In genomic region chr16:8866118-8866883, GRCh38 we compare ENCODE assay signal across 1 cellular context.
TF ChIP-seq lines count a peak whose summit lies in the region.

No MANE protein-coding gene starts in this region.

TF ChIP-seq in HepG2, 621 proteins besides CTCF, POLR2A, EP300 and RAD21 (continued from another document and continues in another):
- TF ChIP-seq ZNF788 (CRISPR knock-in tag; IDR thresholded peaks at IDR 0.05; ENCODE audit: borderline replicate concordance) (peak; percentile 79; the same call in 1 of the 2 replicates), ZFP36L2 (CRISPR knock-in tag; IDR thresholded peaks at IDR 0.05) (no peak), SMAD9 (CRISPR knock-in tag; IDR thresholded peaks at IDR 0.05) (no peak), ZNF782 (CRISPR knock-in tag; IDR thresholded peaks at IDR 0.05; ENCODE audit: borderline replicate concordance) (peak; percentile 81), ARNTL (CRISPR knock-in tag; IDR thresholded peaks at IDR 0.05) (peak; percentile 93; the same call in 1 of the 2 replicates), NCOR1 (IDR thresholded peaks at IDR 0.05; ENCODE audit: borderline replicate concordance, low read length) (no peak), ARID2 (CRISPR knock-in tag; IDR thresholded peaks at IDR 0.05; ENCODE audit: borderline replicate concordance) (no peak), ZNF710 (CRISPR knock-in tag; IDR thresholded peaks at IDR 0.05; ENCODE audit: borderline replicate concordance) (peak; percentile 64; the same call in 1 of the 2 replicates), HDAC1 (CRISPR knock-in tag; IDR thresholded peaks at IDR 0.05) (peak; percentile 95), ZBTB20 (CRISPR knock-in tag; IDR thresholded peaks at IDR 0.05; ENCODE audit: borderline replicate concordance, low read depth) (no peak), PAF1 (CRISPR knock-in tag; IDR thresholded peaks at IDR 0.05) (no peak), ZNF562 (CRISPR knock-in tag; IDR thresholded peaks at IDR 0.05; ENCODE audit: borderline replicate concordance) (no peak), ATF4 (CRISPR knock-in tag; IDR thresholded peaks at IDR 0.05) (no peak), ZEB1 (IDR thresholded peaks at IDR 0.05; ENCODE audit: insufficient replicate concordance, low read depth) (no peak), ZIK1 (CRISPR knock-in tag; IDR thresholded peaks at IDR 0.05; ENCODE audit: borderline replicate concordance, low read depth) (peak; percentile 64; the same call in 1 of the 2 replicates), ZNF800 (CRISPR knock-in tag; IDR thresholded peaks at IDR 0.05) (no peak; the same call in 1 of the 2 replicates), SOX5 (CRISPR knock-in tag; IDR thresholded peaks at IDR 0.05; ENCODE audit: borderline replicate concordance) (peak; percentile 76; the same call in 1 of the 2 replicates), ZNF678 (CRISPR knock-in tag; IDR thresholded peaks at IDR 0.05) (no peak), TRIM24 (CRISPR knock-in tag; IDR thresholded peaks at IDR 0.05) (0 out of 2 replicates have a peak, but pooled peaks have one; percentile 27), NFE2 (CRISPR knock-in tag; IDR thresholded peaks at IDR 0.05) (0 out of 2 replicates have a peak, but pooled peaks have one; percentile 23), ZNF317 (CRISPR knock-in tag; IDR thresholded peaks at IDR 0.05) (no peak), SNAPC4 (CRISPR knock-in tag; IDR thresholded peaks at IDR 0.05) (no peak; the same call in 1 of the 2 replicates), SMAD3 (CRISPR knock-in tag; IDR thresholded peaks at IDR 0.05) (no peak; the same call in 1 of the 2 replicates), ZBTB43 (CRISPR knock-in tag; conservative IDR thresholded peaks at IDR 0.05) (0 out of 2 replicates have a peak, but pooled peaks have one; percentile 5), XBP1 (CRISPR knock-in tag; IDR thresholded peaks at IDR 0.05) (no peak), ZNF616 (CRISPR knock-in tag; IDR thresholded peaks at IDR 0.05; ENCODE audit: low read depth) (no peak; the same call in 1 of the 2 replicates), ZNF747 (CRISPR knock-in tag; IDR thresholded peaks at IDR 0.05; ENCODE audit: borderline replicate concordance) (peak; percentile 70; the same call in 1 of the 2 replicates), MBNL3 (CRISPR knock-in tag; conservative IDR thresholded peaks at IDR 0.05) (no peak), NPAS2 (CRISPR knock-in tag; IDR thresholded peaks at IDR 0.05; ENCODE audit: borderline replicate concordance) (no peak), SIN3A (IDR thresholded peaks at IDR 0.05; ENCODE audit: borderline replicate concordance, low read depth, low read length) (peak; percentile 89; the same call in 1 of the 2 replicates), CREM (IDR thresholded peaks at IDR 0.05) (peak; percentile 26; the same call in 1 of the 2 replicates), CREM (CRISPR knock-in tag; IDR thresholded peaks at IDR 0.05) (no peak), YEATS2 (CRISPR knock-in tag; IDR thresholded peaks at IDR 0.05; ENCODE audit: borderline replicate concordance) (peak; percentile 50; the same call in 1 of the 2 replicates), EED (CRISPR knock-in tag; IDR thresholded peaks at IDR 0.05) (no peak), ZNF580 (CRISPR knock-in tag; IDR thresholded peaks at IDR 0.05; ENCODE audit: borderline replicate concordance, low read depth) (peak; percentile 77), CHCHD3 (CRISPR knock-in tag; IDR thresholded peaks at IDR 0.05) (peak; percentile 50; the same call in 1 of the 2 replicates), SNAPC5 (CRISPR knock-in tag; IDR thresholded peaks at IDR 0.05; ENCODE audit: borderline replicate concordance) (no peak), PHF5A (CRISPR knock-in tag; IDR thresholded peaks at IDR 0.05; ENCODE audit: low read depth, unreplicated experiment) (no peak), RBFOX2 (IDR thresholded peaks at IDR 0.05; ENCODE audit: low read depth, low read length) (peak; percentile 53; the same call in 1 of the 2 replicates), ZNF781 (CRISPR knock-in tag; IDR thresholded peaks at IDR 0.05; ENCODE audit: borderline replicate concordance, not compliant biosample characterization) (no peak), GMEB2 (CRISPR knock-in tag; IDR thresholded peaks at IDR 0.05; ENCODE audit: low read depth) (0 out of 2 replicates have a peak, but pooled peaks have one; percentile 35), ZNF878 (CRISPR knock-in tag; IDR thresholded peaks at IDR 0.05) (peak; percentile 61; the same call in 1 of the 2 replicates), ZNF256 (CRISPR knock-in tag; conservative IDR thresholded peaks at IDR 0.05) (no peak), ZFY (CRISPR knock-in tag; IDR thresholded peaks at IDR 0.05) (peak; percentile 68; the same call in 1 of the 2 replicates), ZSCAN22 (CRISPR knock-in tag; IDR thresholded peaks at IDR 0.05) (no peak), MYC (CRISPR knock-in tag; IDR thresholded peaks at IDR 0.05; ENCODE audit: borderline replicate concordance) (peak; percentile 89; the same call in 1 of the 2 replicates), KAT2B (IDR thresholded peaks at IDR 0.05; ENCODE audit: borderline replicate concordance, low read depth, low read length) (no peak), MXD1 (CRISPR knock-in tag; IDR thresholded peaks at IDR 0.05) (peak; percentile 86; the same call in 1 of the 2 replicates), KLF6 (CRISPR knock-in tag; IDR thresholded peaks at IDR 0.05) (peak; percentile 62), ZNF772 (CRISPR knock-in tag; IDR thresholded peaks at IDR 0.05) (peak; percentile 86; the same call in 1 of the 2 replicates), REPIN1 (CRISPR knock-in tag; IDR thresholded peaks at IDR 0.05; ENCODE audit: borderline replicate concordance, low read depth) (peak; percentile 75; the same call in 1 of the 2 replicates), ARHGAP35 (CRISPR knock-in tag; IDR thresholded peaks at IDR 0.05; ENCODE audit: borderline replicate concordance) (peak; percentile 80; the same call in 1 of the 2 replicates)
